ENCODE assay signal across 1 cellular context in the genomic region with DNA sequence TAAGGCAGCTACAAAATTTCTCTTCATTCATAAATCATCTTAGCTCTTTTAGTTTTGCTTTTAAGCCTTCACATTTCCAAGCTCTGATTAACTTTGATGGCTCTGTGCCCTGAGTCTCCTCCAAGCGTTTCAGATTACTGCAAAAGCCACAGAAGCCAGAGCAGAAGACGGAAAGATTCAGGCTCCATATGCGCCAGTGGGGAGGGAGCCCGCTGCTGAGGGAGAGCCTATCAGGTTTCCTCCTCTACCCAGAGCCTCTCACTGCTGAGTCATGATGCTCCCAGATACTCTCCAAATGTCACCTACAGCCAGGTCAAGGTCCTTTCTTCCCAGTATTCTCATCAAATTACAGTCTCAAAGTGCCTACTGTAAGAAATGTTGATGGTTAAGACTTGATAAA.
TF ChIP-seq lines count a peak whose summit lies in the region.

No MANE protein-coding gene starts in this region.

TF ChIP-seq in HEK293, 187 proteins besides CTCF, POLR2A, EP300 and RAD21 (continued from another document):
- TF ChIP-seq, protein P1, sequence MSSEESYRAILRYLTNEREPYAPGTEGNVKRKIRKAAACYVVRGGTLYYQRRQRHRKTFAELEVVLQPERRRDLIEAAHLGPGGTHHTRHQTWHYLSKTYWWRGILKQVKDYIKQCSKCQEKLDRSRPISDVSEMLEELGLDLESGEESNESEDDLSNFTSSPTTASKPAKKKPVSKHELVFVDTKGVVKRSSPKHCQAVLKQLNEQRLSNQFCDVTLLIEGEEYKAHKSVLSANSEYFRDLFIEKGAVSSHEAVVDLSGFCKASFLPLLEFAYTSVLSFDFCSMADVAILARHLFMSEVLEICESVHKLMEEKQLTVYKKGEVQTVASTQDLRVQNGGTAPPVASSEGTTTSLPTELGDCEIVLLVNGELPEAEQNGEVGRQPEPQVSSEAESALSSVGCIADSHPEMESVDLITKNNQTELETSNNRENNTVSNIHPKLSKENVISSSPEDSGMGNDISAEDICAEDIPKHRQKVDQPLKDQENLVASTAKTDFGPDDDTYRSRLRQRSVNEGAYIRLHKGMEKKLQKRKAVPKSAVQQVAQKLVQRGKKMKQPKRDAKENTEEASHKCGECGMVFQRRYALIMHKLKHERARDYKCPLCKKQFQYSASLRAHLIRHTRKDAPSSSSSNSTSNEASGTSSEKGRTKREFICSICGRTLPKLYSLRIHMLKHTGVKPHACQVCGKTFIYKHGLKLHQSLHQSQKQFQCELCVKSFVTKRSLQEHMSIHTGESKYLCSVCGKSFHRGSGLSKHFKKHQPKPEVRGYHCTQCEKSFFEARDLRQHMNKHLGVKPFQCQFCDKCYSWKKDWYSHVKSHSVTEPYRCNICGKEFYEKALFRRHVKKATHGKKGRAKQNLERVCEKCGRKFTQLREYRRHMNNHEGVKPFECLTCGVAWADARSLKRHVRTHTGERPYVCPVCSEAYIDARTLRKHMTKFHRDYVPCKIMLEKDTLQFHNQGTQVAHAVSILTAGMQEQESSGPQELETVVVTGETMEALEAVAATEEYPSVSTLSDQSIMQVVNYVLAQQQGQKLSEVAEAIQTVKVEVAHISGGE (tag by site-specific recombination; conservative IDR thresholded peaks at IDR 0.05; ENCODE audit: low read depth) = no peak
- TF ChIP-seq ZNF707 (tag by site-specific recombination; IDR thresholded peaks at IDR 0.05) (no peak), WT1 (tag by site-specific recombination; IDR thresholded peaks at IDR 0.05) (0 out of 2 replicates have a peak, but pooled peaks have one; percentile 15), ZNF23 (tag by site-specific recombination; IDR thresholded peaks at IDR 0.05; ENCODE audit: borderline replicate concordance) (no peak), ZNF184 (tag by site-specific recombination; IDR thresholded peaks at IDR 0.05) (no peak), PBX3 (CRISPR knock-in tag; IDR thresholded peaks at IDR 0.05) (no peak), ZBTB20 (tag by site-specific recombination; IDR thresholded peaks at IDR 0.05) (no peak), TSHZ1 (tag by site-specific recombination; IDR thresholded peaks at IDR 0.05; ENCODE audit: borderline replicate concordance) (no peak), ZEB2 (tag by site-specific recombination; IDR thresholded peaks at IDR 0.05) (peak; percentile 45; the same call in 1 of the 2 replicates), ZNF26 (tag by site-specific recombination; IDR thresholded peaks at IDR 0.05) (no peak), SP7 (tag by site-specific recombination; IDR thresholded peaks at IDR 0.05) (0 out of 2 replicates have a peak, but pooled peaks have one; percentile 29), SCRT1 (tag by site-specific recombination; IDR thresholded peaks at IDR 0.05; ENCODE audit: borderline replicate concordance) (no peak), OVOL3 (tag by site-specific recombination; IDR thresholded peaks at IDR 0.05) (no peak), ZNF530 (tag by site-specific recombination; IDR thresholded peaks at IDR 0.05; ENCODE audit: low read depth) (no peak)
- TF ChIP-seq, protein P2, sequence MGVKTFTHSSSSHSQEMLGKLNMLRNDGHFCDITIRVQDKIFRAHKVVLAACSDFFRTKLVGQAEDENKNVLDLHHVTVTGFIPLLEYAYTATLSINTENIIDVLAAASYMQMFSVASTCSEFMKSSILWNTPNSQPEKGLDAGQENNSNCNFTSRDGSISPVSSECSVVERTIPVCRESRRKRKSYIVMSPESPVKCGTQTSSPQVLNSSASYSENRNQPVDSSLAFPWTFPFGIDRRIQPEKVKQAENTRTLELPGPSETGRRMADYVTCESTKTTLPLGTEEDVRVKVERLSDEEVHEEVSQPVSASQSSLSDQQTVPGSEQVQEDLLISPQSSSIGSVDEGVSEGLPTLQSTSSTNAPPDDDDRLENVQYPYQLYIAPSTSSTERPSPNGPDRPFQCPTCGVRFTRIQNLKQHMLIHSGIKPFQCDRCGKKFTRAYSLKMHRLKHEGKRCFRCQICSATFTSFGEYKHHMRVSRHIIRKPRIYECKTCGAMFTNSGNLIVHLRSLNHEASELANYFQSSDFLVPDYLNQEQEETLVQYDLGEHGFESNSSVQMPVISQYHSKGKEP (tag by site-specific recombination; IDR thresholded peaks at IDR 0.05) = no peak
TF ChIP-seq in HEK293: peak in this region for 15.
